Comparison of ENCODE assay signal across 21 cellular contexts in genomic region chr14:37720131-37720530, GRCh38.
DNase-seq lines count a peak whose midpoint lies in the region; ATAC-seq, FAIRE-seq and TF ChIP-seq lines count a peak whose summit lies in the region.
"Had no signal": no experiment of that assay in that cellular context is flagged by ENCODE, and none has a peak within 500 bp of the region (broad histone marks: within the 10 kb centered on the region; RNA-seq: fewer than 3 reads in every experiment).

No MANE protein-coding gene starts in this region.

- no peak for TF ChIP-seq CTCF in mammary epithelial cell (conservative IDR thresholded peaks at IDR 0.05 in 1 of 2, IDR thresholded peaks at IDR 0.05 in 1 of 2; ENCODE audit: extremely low read depth in 1 of 2, insufficient read depth in 1 of 2, low read depth in 1 of 2, low read length in 2 of 2)
- no peak for TF ChIP-seq CTCF in breast epithelium (IDR thresholded peaks at IDR 0.05)
- TF ChIP-seq CTCF in bronchial epithelial cell (IDR thresholded peaks at IDR 0.05; ENCODE audit: insufficient read depth, low read length, severe bottlenecking): no peak

- H3K36me3 ChIP-seq in mammary epithelial cell (ENCODE audit: insufficient read depth, low read length) (no peaks in the 10 kb centered on the region), breast epithelium (no peaks in the 10 kb centered on the region), bronchial epithelial cell (ENCODE audit: control insufficient read depth, insufficient read depth, low read length) (no peaks in the 10 kb centered on the region)
- H3K36me3 ChIP-seq: BLaER1 treated with 17β-estradiol and CSF1 and Interleukin-3, amounts not matched to agents 10 nM and 100 nM had no signal

- H3K4me1 ChIP-seq in mammary epithelial cell (ENCODE audit: insufficient read depth, low read length) (no peaks in the 10 kb centered on the region), breast epithelium (no peaks in the 10 kb centered on the region)
- H3K4me1 ChIP-seq: A549; BLaER1 treated with 17β-estradiol and CSF1 and Interleukin-3, amounts not matched to agents 10 nM and 100 nM; Caco-2 had no signal

- peak; percentile 14 for DNase-seq in mammary epithelial cell
- DNase-seq in breast epithelium (ENCODE audit: low spot score in 2 of 2): no peak
- DNase-seq in bronchial epithelial cell (ENCODE audit: low read depth): peak; percentile 53
- no peak for DNase-seq in epithelial cell of prostate (ENCODE audit: low read depth, low spot score)
- no peak for DNase-seq in NCI-H2081 (lab: John Stamatoyannopoulos, UW)
- DNase-seq: AML-193; Caco-2; Calu3; CD4-positive, alpha-beta T cell; CD8-positive, alpha-beta T cell; DMS79 treated with DMSO at 0.1 percent for 48 hours; GF-D8 had no signal

- H3K27me3 ChIP-seq in mammary epithelial cell (ENCODE audit: insufficient read depth, low read length) (no peaks in the 10 kb centered on the region), breast epithelium (no peaks in the 10 kb centered on the region), bronchial epithelial cell (ENCODE audit: control insufficient read depth, insufficient read depth, low read length) (no peaks in the 10 kb centered on the region)
- H3K27me3 ChIP-seq: BLaER1 treated with 17β-estradiol and CSF1 and Interleukin-3, amounts not matched to agents 10 nM and 100 nM had no signal

- intact Hi-C loops in mammary epithelial cell (cut with micrococcal nuclease): no loop called here
- intact Hi-C loops in breast epithelium (cut with DNase I; ENCODE audit: low total_unique reads): no loop called here

- 44% methylated on average over 1 of the region's 1 CpG for WGBS in mammary epithelial cell (ENCODE audit: low coverage, missing lambda C conversion rate)

- H4K20me1 ChIP-seq in mammary epithelial cell (ENCODE audit: insufficient read depth, low read length): no peaks in the 10 kb centered on the region
- H4K20me1 ChIP-seq: BLaER1 treated with 17β-estradiol and CSF1 and Interleukin-3, amounts not matched to agents 10 nM and 100 nM had no signal

- H3K27ac ChIP-seq in mammary epithelial cell (ENCODE audit: insufficient read depth, low read depth, low read length) (no peak overlapping the region), breast epithelium (no peak overlapping the region), epithelial cell of prostate (peak overlapping the region; percentile 34)
- H3K27ac ChIP-seq: 22Rv1; A549; BLaER1 treated with 17β-estradiol and CSF1 and Interleukin-3, amounts not matched to agents 10 nM and 100 nM; C4-2B had no signal

- H3K4me3 ChIP-seq in mammary epithelial cell (replicated peaks in 1 of 3; ENCODE audit: insufficient read depth in 1 of 3, low read depth in 2 of 3, low read length in 3 of 3) (no peak overlapping the region), breast epithelium (no peak overlapping the region), bronchial epithelial cell (ENCODE audit: low read depth, low read length) (no peak overlapping the region)
- H3K4me3 ChIP-seq: A549; BLaER1 treated with 17β-estradiol and CSF1 and Interleukin-3, amounts not matched to agents 10 nM and 100 nM had no signal

- no peak for FAIRE-seq in bronchial epithelial cell (lab: Jason Lieb, UNC)
- FAIRE-seq: A549, D721Med, G401.6, GM12891, GM19239 had no signal

- BruUV-seq in mammary epithelial cell (replicated peaks; lab: Mats Ljungman, UMichigan): no TSS peak

- no peak overlapping the region for H3K4me2 ChIP-seq in mammary epithelial cell (ENCODE audit: insufficient read depth, low read depth, low read length)
- H3K4me2 ChIP-seq: A549; BLaER1 treated with 17β-estradiol and CSF1 and Interleukin-3, amounts not matched to agents 10 nM and 100 nM had no signal

- TF ChIP-seq POLR2A in breast epithelium (IDR thresholded peaks at IDR 0.05): no peak

- H2AFZ ChIP-seq in mammary epithelial cell (ENCODE audit: low read depth, low read length): no peak overlapping the region

- no peaks in the 10 kb centered on the region for H3K79me2 ChIP-seq in mammary epithelial cell (ENCODE audit: insufficient read depth, low read length)

- no peak overlapping the region for H3K9ac ChIP-seq in mammary epithelial cell (ENCODE audit: insufficient read depth, low read length)
- H3K9ac ChIP-seq: BLaER1 treated with 17β-estradiol and CSF1 and Interleukin-3, amounts not matched to agents 10 nM and 100 nM had no signal

- dilution Hi-C loops in mammary epithelial cell (cut with HindIII; ENCODE audit: low sequenced_read_pairs): no loop called here

- in situ Hi-C loops in mammary epithelial cell (cut with MboI; ENCODE audit: low sequenced_read_pairs in 2 of 2): loop anchor here in 1 of 2 donors (25.0 kb wide), 1 partner anchor 483 kb away; no protein-coding TSS in a partner anchor

- no peak for ATAC-seq in HG03378 (IDR thresholded peaks at IDR 0.05; ENCODE audit: unreplicated experiment)
- ATAC-seq: A549; CD8-positive, alpha-beta T cell had no signal

- H3K9me3 ChIP-seq in mammary epithelial cell (replicated peaks; ENCODE audit: insufficient read depth, low read length) (no peaks in the 10 kb centered on the region), breast epithelium (no peaks in the 10 kb centered on the region)
- H3K9me3 ChIP-seq: A549; BLaER1 treated with 17β-estradiol and CSF1 and Interleukin-3, amounts not matched to agents 10 nM and 100 nM; Caco-2 had no signal

- CTCF ChIA-PET in mammary epithelial cell (lab: Charles Lee; ENCODE audit: low non-redundant PET): no interaction called here

Comparison
In these comparisons a context has a peak if more than half of its experiments do, and no peak if none do; other contexts are left out.
1. DNase-seq: peak in mammary epithelial cell (single experiment) and bronchial epithelial cell (single experiment); none in breast epithelium (0 of 2), epithelial cell of prostate (single experiment) and NCI-H2081 (0 of 2).